Comparison of ENCODE assay signal across 10 cellular contexts in genomic region chr7:104627516-104627915, GRCh38.
DNase-seq lines count a peak whose midpoint lies in the region; TF ChIP-seq lines count a peak whose summit lies in the region.
"Had no signal": no experiment of that assay in that cellular context is flagged by ENCODE, and none has a peak within 500 bp of the region (broad histone marks: within the 10 kb centered on the region; RNA-seq: fewer than 3 reads in every experiment).

No MANE protein-coding gene starts in this region.

- intact Hi-C loops in adrenal gland (cut with DNase I) = no loop called here

- H3K36me3 ChIP-seq in adrenal gland (replicated peaks in 1 of 2) = no peaks in the 10 kb centered on the region
- H3K36me3 ChIP-seq in effector memory CD4-positive, alpha-beta T cell (ENCODE audit: control insufficient read depth, insufficient read depth, low read length) = no peaks in the 10 kb centered on the region
- H3K36me3 ChIP-seq: pancreas had no signal

- no peaks in the 10 kb centered on the region for H3K27me3 ChIP-seq in adrenal gland
- no peaks in the 10 kb centered on the region for H3K27me3 ChIP-seq in effector memory CD4-positive, alpha-beta T cell (replicated peaks; ENCODE audit: control insufficient read depth, insufficient read depth, low read length, poor library complexity, severe bottlenecking)
- H3K27me3 ChIP-seq: pancreas had no signal

- TF ChIP-seq CTCF in adrenal gland (IDR thresholded peaks at IDR 0.05) (no peak), GM13977 (IDR thresholded peaks at IDR 0.05; ENCODE audit: extremely low read depth, insufficient read depth, missing control alignments) (no peak), osteocyte (IDR thresholded peaks at IDR 0.05) (no peak)

- in situ Hi-C loops in Caki2 (cut with HindIII; ENCODE audit: low pct_unique_long_range_greater_than_20kb, low sequenced_read_pairs) (no loop called here), KBM-7 (cut with MboI; ENCODE audit: low pct_unique_long_range_greater_than_20kb, low sequenced_read_pairs) (no loop called here), GM13977 (cut with MboI; ENCODE audit: low pct_unique_long_range_greater_than_20kb, low sequenced_read_pairs, unreplicated experiment) (loop anchor here (25.0 kb wide), 1 partner anchor 285 kb away; no protein-coding TSS in a partner anchor)

- H3K4me1 ChIP-seq in adrenal gland (replicated peaks in 1 of 2) = no peaks in the 10 kb centered on the region
- no peaks in the 10 kb centered on the region for H3K4me1 ChIP-seq in effector memory CD4-positive, alpha-beta T cell (ENCODE audit: control insufficient read depth, insufficient read depth, low read length, poor library complexity, severe bottlenecking)
- H3K4me1 ChIP-seq: pancreas had no signal

- no peaks in the 10 kb centered on the region for H3K4me1 Mint-ChIP-seq in osteocyte (ENCODE audit: unreplicated experiment)

- H3K27me3 Mint-ChIP-seq in osteocyte (ENCODE audit: unreplicated experiment) = no peaks in the 10 kb centered on the region

- TF ChIP-seq POLR2A in adrenal gland (IDR thresholded peaks at IDR 0.05) = no peak

- WGBS in adrenal gland, 4 donors = 0 to 4% (median 2%) methylated on average over 2 of the region's 2 CpGs

- H3K9me3 ChIP-seq in adrenal gland (replicated peaks in 1 of 3) = no peaks in the 10 kb centered on the region
- H3K9me3 ChIP-seq in effector memory CD4-positive, alpha-beta T cell (ENCODE audit: control insufficient read depth, low read length) = no peaks in the 10 kb centered on the region
- H3K9me3 ChIP-seq: pancreas had no signal

- H3K9me3 Mint-ChIP-seq in osteocyte (ENCODE audit: unreplicated experiment) = peaks cover 3% of the 10 kb centered on the region

- H3K4me3 Mint-ChIP-seq in osteocyte (ENCODE audit: unreplicated experiment) = no peak overlapping the region

- H3K4me3 ChIP-seq in adrenal gland = no peak overlapping the region
- no peak overlapping the region for H3K4me3 ChIP-seq in effector memory CD4-positive, alpha-beta T cell (ENCODE audit: insufficient read depth, low read depth, low read length, poor library complexity, severe bottlenecking)
- H3K4me3 ChIP-seq: pancreas, PC-9 had no signal

- H3K27ac ChIP-seq in adrenal gland = no peak overlapping the region
- H3K27ac ChIP-seq in effector memory CD4-positive, alpha-beta T cell (ENCODE audit: insufficient read depth, low read length, poor library complexity, severe bottlenecking) = no peak overlapping the region
- H3K27ac ChIP-seq: pancreas, PC-9 had no signal

- H3K27ac Mint-ChIP-seq in osteocyte (ENCODE audit: unreplicated experiment) = no peak overlapping the region

- no peaks in the 10 kb centered on the region for H3K36me3 Mint-ChIP-seq in osteocyte (ENCODE audit: unreplicated experiment)

- DNase-seq in Caki2 (ENCODE audit: low read depth) (peak; percentile 4), KBM-7 (peak; percentile 27), adrenal gland (peak in 4 of 7 donors; percentile 22 to 42 (median 30)), islet precursor cell (peak; percentile 58), GM13977 (ENCODE audit: low spot score) (no peak), osteocyte (ENCODE audit: extremely low spot score, unreplicated experiment) (no peak), superior temporal gyrus (ENCODE audit: extremely low spot score) (no peak)
- no peak for DNase-seq in effector memory CD4-positive, alpha-beta T cell

Comparison
In these comparisons a context has a peak if more than half of its experiments do, and no peak if none do; other contexts are left out.
1. DNase-seq: peak in Caki2 (single experiment), KBM-7 (single experiment), adrenal gland (4 of 7) and islet precursor cell (single experiment); none in effector memory CD4-positive, alpha-beta T cell (0 of 3), GM13977 (single experiment), osteocyte (single experiment) and superior temporal gyrus (single experiment).